In genomic region chr6:36677753-36678487, GRCh38 we compare ENCODE assay signal across 8 cellular contexts. TPM values are rescaled to one million over a fixed set of nuclear protein-coding genes. Genes with fewer than 3 reads are reported as not detected.
A peak's percentile ranks its signal among the peaks of the same experiment; 100 is the strongest.
DNase-seq lines count a peak whose midpoint lies in the region; ATAC-seq lines count a peak whose summit lies in the region.

No MANE protein-coding gene starts in this region.

- H3K27ac Mint-ChIP-seq in activated CD8-positive, alpha-beta memory T cell treated with anti-CD3 and anti-CD28 coated beads, Interleukin-2, amount 10 ng/mL, durations not matched to agents 7 days and 5 days: peak overlapping the region; percentile 85
- H3K27ac Mint-ChIP-seq in activated CD4-positive, alpha-beta memory T cell treated with anti-CD3 and anti-CD28 coated beads for 36 hours: peak overlapping the region; percentile 38

- CTCF ChIA-PET in activated CD8-positive, alpha-beta memory T cell treated with anti-CD3 and anti-CD28 coated beads, Interleukin-2, amount 10 ng/mL, durations not matched to agents 7 days and 5 days (lab: Charles Lee): interaction anchor here (1.0 to 10.0 kb wide), 11 partner anchors 13 to 103 kb away, joined by 3 to 60 read pairs (median 4); partner anchors contain the start of gene RAB44
- CTCF ChIA-PET in activated CD4-positive, alpha-beta memory T cell treated with anti-CD3 and anti-CD28 coated beads for 36 hours (lab: Charles Lee): interaction anchor here (0.9 to 8.3 kb wide), 7 partner anchors 14 to 105 kb away, joined by 3 to 59 read pairs (median 4); no protein-coding TSS in a partner anchor

- H3K4me3 ChIP-seq in iPS-18a (ENCODE audit: low read length) (peak overlapping the region; percentile 64), stomach smooth muscle (ENCODE audit: low read length in 2 of 2) (peak overlapping the region; percentile 42 to 90)

- H3K36me3 Mint-ChIP-seq in activated CD8-positive, alpha-beta memory T cell treated with anti-CD3 and anti-CD28 coated beads, Interleukin-2, amount 10 ng/mL, durations not matched to agents 7 days and 5 days: peaks cover 14% of the 10 kb centered on the region
- peaks cover 13% of the 10 kb centered on the region for H3K36me3 Mint-ChIP-seq in activated CD4-positive, alpha-beta memory T cell treated with anti-CD3 and anti-CD28 coated beads for 36 hours

- H3K9me3 ChIP-seq in iPS-18a (ENCODE audit: control insufficient read depth, low read depth, low read length): no peaks in the 10 kb centered on the region
- no peaks in the 10 kb centered on the region for H3K9me3 ChIP-seq in stomach smooth muscle (ENCODE audit: control insufficient read depth in 2 of 2, low read length in 2 of 2)

- peaks cover 24% of the 10 kb centered on the region for H3K4me1 ChIP-seq in iPS-18a (ENCODE audit: control insufficient read depth, low read depth, low read length)
- peaks cover 34% of the 10 kb centered on the region for H3K4me1 ChIP-seq in stomach smooth muscle (ENCODE audit: control insufficient read depth, insufficient read depth, low read length)

- no peaks in the 10 kb centered on the region for H3K36me3 ChIP-seq in iPS-18a (ENCODE audit: control insufficient read depth, low read depth, low read length)
- peaks cover 0 to 6% of the 10 kb centered on the region in 2 donors for H3K36me3 ChIP-seq in stomach smooth muscle (ENCODE audit: control insufficient read depth in 2 of 2, insufficient read depth in 2 of 2, low read length in 2 of 2)

- H3K9ac ChIP-seq in iPS-18a (ENCODE audit: low read length): no peak overlapping the region
- peak overlapping the region; percentile 33 to 60 for H3K9ac ChIP-seq in stomach smooth muscle (ENCODE audit: low read length in 2 of 2)

- DNase-seq in activated CD8-positive, alpha-beta memory T cell treated with anti-CD3 and anti-CD28 coated beads, Interleukin-2, amount 10 ng/mL, durations not matched to agents 7 days and 5 days: peak; percentile 51
- no peak for DNase-seq in activated CD8-positive, alpha-beta memory T cell treated with anti-CD3 and anti-CD28 coated beads for 24 hours
- DNase-seq in activated CD4-positive, alpha-beta memory T cell treated with anti-CD3 and anti-CD28 coated beads for 36 hours: peak; percentile 42
- no peak for DNase-seq in UCSD-AML1 (lab: John Stamatoyannopoulos, UW; ENCODE audit: unreplicated experiment)

- H3K27ac ChIP-seq in iPS-18a (ENCODE audit: low read length): no peak overlapping the region
- H3K27ac ChIP-seq in stomach smooth muscle (ENCODE audit: low read length): peak overlapping the region; percentile 92

- H3K27me3 ChIP-seq in iPS-18a (ENCODE audit: control insufficient read depth, insufficient read depth, low read length): peaks cover 47% of the 10 kb centered on the region
- H3K27me3 ChIP-seq in stomach smooth muscle (ENCODE audit: control insufficient read depth in 1 of 2, insufficient read depth in 2 of 2, low read length in 2 of 2): no peaks in the 10 kb centered on the region

- POLR2A ChIA-PET in activated CD4-positive, alpha-beta memory T cell treated with anti-CD3 and anti-CD28 coated beads for 36 hours (lab: Charles Lee): interaction anchor here (0.7 to 3.0 kb wide), 5 partner anchors 76 to 234 kb away, joined by 3 to 13 read pairs (median 5); partner anchors contain the start of gene KCTD20

- intact Hi-C loops in activated CD4-positive, alpha-beta memory T cell treated with anti-CD3 and anti-CD28 coated beads for 36 hours (cut with micrococcal nuclease): no loop called here

- no peak for ATAC-seq in activated CD8-positive, alpha-beta memory T cell treated with anti-CD3 and anti-CD28 coated beads, Interleukin-2, amount 10 ng/mL, durations not matched to agents 7 days and 5 days
- ATAC-seq in GM21529 (IDR thresholded peaks at IDR 0.05; ENCODE audit: unreplicated experiment) (no peak), HG03025 (IDR thresholded peaks at IDR 0.05; ENCODE audit: low FRiP score, unreplicated experiment) (no peak)

- no peaks in the 10 kb centered on the region for H3K9me3 Mint-ChIP-seq in activated CD8-positive, alpha-beta memory T cell treated with anti-CD3 and anti-CD28 coated beads, Interleukin-2, amount 10 ng/mL, durations not matched to agents 7 days and 5 days (ENCODE audit: low read depth)
- no peaks in the 10 kb centered on the region for H3K9me3 Mint-ChIP-seq in activated CD4-positive, alpha-beta memory T cell treated with anti-CD3 and anti-CD28 coated beads for 36 hours

- H3K4me3 Mint-ChIP-seq in activated CD8-positive, alpha-beta memory T cell treated with anti-CD3 and anti-CD28 coated beads, Interleukin-2, amount 10 ng/mL, durations not matched to agents 7 days and 5 days: peak overlapping the region; percentile 97
- peak overlapping the region; percentile 65 for H3K4me3 Mint-ChIP-seq in activated CD4-positive, alpha-beta memory T cell treated with anti-CD3 and anti-CD28 coated beads for 36 hours

- H3K4me1 Mint-ChIP-seq in activated CD8-positive, alpha-beta memory T cell treated with anti-CD3 and anti-CD28 coated beads, Interleukin-2, amount 10 ng/mL, durations not matched to agents 7 days and 5 days: peaks cover 55% of the 10 kb centered on the region
- peaks cover 41% of the 10 kb centered on the region for H3K4me1 Mint-ChIP-seq in activated CD4-positive, alpha-beta memory T cell treated with anti-CD3 and anti-CD28 coated beads for 36 hours (ENCODE audit: low read depth)

- H3K27me3 Mint-ChIP-seq in activated CD8-positive, alpha-beta memory T cell treated with anti-CD3 and anti-CD28 coated beads, Interleukin-2, amount 10 ng/mL, durations not matched to agents 7 days and 5 days: no peaks in the 10 kb centered on the region
- peaks cover 4% of the 10 kb centered on the region for H3K27me3 Mint-ChIP-seq in activated CD4-positive, alpha-beta memory T cell treated with anti-CD3 and anti-CD28 coated beads for 36 hours

RNA-seq across cellular contexts. Expression of gene CDKN1A, which starts 0.6 kb away (rescaled TPM):
- 100 to 1,000 TPM in 1 of 2 experiments, 10 to 100 TPM in 1; 67.5 to 109 TPM for total RNA-seq in activated CD8-positive, alpha-beta memory T cell treated with anti-CD3 and anti-CD28 coated beads, Interleukin-2, amount 10 ng/mL, durations not matched to agents 7 days and 5 days
- 10 to 100 TPM; 64.2 to 66.7 TPM for total RNA-seq in activated CD4-positive, alpha-beta memory T cell treated with anti-CD3 and anti-CD28 coated beads for 36 hours

RNA-seq across cellular contexts. Expression of gene RAB44, which starts 19.7 kb away (rescaled TPM):
- total RNA-seq in activated CD8-positive, alpha-beta memory T cell treated with anti-CD3 and anti-CD28 coated beads, Interleukin-2, amount 10 ng/mL, durations not matched to agents 7 days and 5 days: not detected
- under 1 TPM; 0.05 TPM for total RNA-seq in activated CD4-positive, alpha-beta memory T cell treated with anti-CD3 and anti-CD28 coated beads for 36 hours

Comparison
In these comparisons a context has a peak if more than half of its experiments do, and no peak if none do; other contexts are left out.
1. DNase-seq: peak in activated CD8-positive, alpha-beta memory T cell treated with anti-CD3 and anti-CD28 coated beads, Interleukin-2, amount 10 ng/mL, durations not matched to agents 7 days and 5 days (single experiment) and activated CD4-positive, alpha-beta memory T cell treated with anti-CD3 and anti-CD28 coated beads for 36 hours (single experiment); none in activated CD8-positive, alpha-beta memory T cell treated with anti-CD3 and anti-CD28 coated beads for 24 hours (single experiment) and UCSD-AML1 (single experiment).